In genomic region chr1:231541842-231542241, GRCh38 we compare ENCODE assay signal across 20 cellular contexts. TPM values are rescaled to one million over a fixed set of nuclear protein-coding genes. Genes with fewer than 3 reads are reported as not detected.
DNase-seq lines count a peak whose midpoint lies in the region; ATAC-seq and TF ChIP-seq lines count a peak whose summit lies in the region.
"Had no signal": no experiment of that assay in that cellular context is flagged by ENCODE, and none has a peak within 500 bp of the region (broad histone marks: within the 10 kb centered on the region; RNA-seq: fewer than 3 reads in every experiment).

No MANE protein-coding gene starts in this region.

- no peak for TF ChIP-seq CTCF in BE2C (IDR thresholded peaks at IDR 0.05; ENCODE audit: low read depth, low read length)
- TF ChIP-seq CTCF in cardiac fibroblast (IDR thresholded peaks at IDR 0.05; ENCODE audit: low read depth, low read length) = no peak
- no peak for TF ChIP-seq CTCF in nephron progenitor cell (IDR thresholded peaks at IDR 0.05)

- H3K27ac Mint-ChIP-seq in activated T-cell treated with anti-CD3 and anti-CD28 coated beads, Interleukin-2, amount 50 U/mL, for 72 hours = peak overlapping the region; percentile 10
- peak overlapping the region; percentile 50 for H3K27ac Mint-ChIP-seq in nephron progenitor cell
- no peak overlapping the region for H3K27ac Mint-ChIP-seq in stimulated activated naive B cell treated with anti-CD40 and anti-IgM and Interleukin-4, amounts not matched to agents 10 μg/mL and 1 μg/mL and 100 μg/mL, for 72 hours
- H3K27ac Mint-ChIP-seq: GM23338 had no signal

- H3K4me3 ChIP-seq in BE2C (ENCODE audit: low read depth, low read length) (no peak overlapping the region), cardiac fibroblast (replicated peaks in 1 of 2; ENCODE audit: low read depth in 2 of 2, low read length in 2 of 2) (no peak overlapping the region)
- H3K4me3 ChIP-seq: BLaER1 treated with 17β-estradiol and CSF1 and Interleukin-3, amounts not matched to agents 10 nM and 100 nM; GM23338 had no signal

- H3K9me3 ChIP-seq in BE2C = no peaks in the 10 kb centered on the region

- ATAC-seq in activated T-cell treated with anti-CD3 and anti-CD28 coated beads, Interleukin-2, amount 50 U/mL, for 72 hours (replicated peaks in 1 of 2) = no peak
- no peak for ATAC-seq in stimulated activated naive B cell treated with anti-CD40 and anti-IgM and Interleukin-4, amounts not matched to agents 10 μg/mL and 1 μg/mL and 100 μg/mL, for 72 hours (replicated peaks)
- ATAC-seq in GM18511 (IDR thresholded peaks at IDR 0.05; ENCODE audit: unreplicated experiment) = no peak
- ATAC-seq: GM23338 had no signal

- no peak for DNase-seq in activated T-cell treated with anti-CD3 and anti-CD28 coated beads, Interleukin-2, amount 50 U/mL, for 72 hours
- no peak for DNase-seq in activated T-cell treated with anti-CD3 and anti-CD28 coated beads for 4 hours
- DNase-seq in BE2C = peak; percentile 52
- DNase-seq in cardiac fibroblast (ENCODE audit: low read depth in 2 of 2) = peak; percentile 14 to 62
- DNase-seq in nephron progenitor cell = no peak
- no peak for DNase-seq in stimulated activated naive B cell treated with anti-CD40 and anti-IgM and Interleukin-4, amounts not matched to agents 10 μg/mL and 1 μg/mL and 100 μg/mL, for 72 hours
- DNase-seq in NCI-H1105 (lab: John Stamatoyannopoulos, UW) = no peak
- DNase-seq: CD8-positive, alpha-beta memory T cell; HCEC 1CT; IMR-90; NCI-H1436; NCI-H1930; NCI-H2171 treated with DMSO at 0.1 percent for 48 hours; NCI-H510A; NCI-H82; OCI-M1; SHP77 treated with DMSO at 0.1 percent for 48 hours had no signal

- peaks cover 22% of the 10 kb centered on the region for H3K36me3 ChIP-seq in BE2C

- no peaks in the 10 kb centered on the region for H3K27me3 Mint-ChIP-seq in activated T-cell treated with anti-CD3 and anti-CD28 coated beads, Interleukin-2, amount 50 U/mL, for 72 hours (ENCODE audit: low read depth)
- H3K27me3 Mint-ChIP-seq in nephron progenitor cell (ENCODE audit: low read depth, poor library complexity) = no peaks in the 10 kb centered on the region
- no peaks in the 10 kb centered on the region for H3K27me3 Mint-ChIP-seq in stimulated activated naive B cell treated with anti-CD40 and anti-IgM and Interleukin-4, amounts not matched to agents 10 μg/mL and 1 μg/mL and 100 μg/mL, for 72 hours
- H3K27me3 Mint-ChIP-seq: CD8-positive, alpha-beta memory T cell had no signal

- H3K4me1 Mint-ChIP-seq in activated T-cell treated with anti-CD3 and anti-CD28 coated beads, Interleukin-2, amount 50 U/mL, for 72 hours (ENCODE audit: low read depth) = no peaks in the 10 kb centered on the region
- no peaks in the 10 kb centered on the region for H3K4me1 Mint-ChIP-seq in nephron progenitor cell
- H3K4me1 Mint-ChIP-seq in stimulated activated naive B cell treated with anti-CD40 and anti-IgM and Interleukin-4, amounts not matched to agents 10 μg/mL and 1 μg/mL and 100 μg/mL, for 72 hours = peaks cover 0 to 2% of the 10 kb centered on the region in 2 donors
- H3K4me1 Mint-ChIP-seq: GM23338 had no signal

- H3K36me3 Mint-ChIP-seq in activated T-cell treated with anti-CD3 and anti-CD28 coated beads, Interleukin-2, amount 50 U/mL, for 72 hours (ENCODE audit: insufficient read depth in 2 of 2) = peaks cover 16 to 21% of the 10 kb centered on the region in 2 donors
- peaks cover 82% of the 10 kb centered on the region for H3K36me3 Mint-ChIP-seq in nephron progenitor cell (ENCODE audit: low read depth)
- peaks cover 41 to 51% of the 10 kb centered on the region in 2 donors for H3K36me3 Mint-ChIP-seq in stimulated activated naive B cell treated with anti-CD40 and anti-IgM and Interleukin-4, amounts not matched to agents 10 μg/mL and 1 μg/mL and 100 μg/mL, for 72 hours

- peaks cover 0 to 2% of the 10 kb centered on the region in 2 donors for H3K9me3 Mint-ChIP-seq in activated T-cell treated with anti-CD3 and anti-CD28 coated beads, Interleukin-2, amount 50 U/mL, for 72 hours
- peaks cover 18% of the 10 kb centered on the region for H3K9me3 Mint-ChIP-seq in nephron progenitor cell
- peaks cover 4 to 5% of the 10 kb centered on the region in 2 donors for H3K9me3 Mint-ChIP-seq in stimulated activated naive B cell treated with anti-CD40 and anti-IgM and Interleukin-4, amounts not matched to agents 10 μg/mL and 1 μg/mL and 100 μg/mL, for 72 hours

- no peak overlapping the region for H3K4me3 Mint-ChIP-seq in activated T-cell treated with anti-CD3 and anti-CD28 coated beads, Interleukin-2, amount 50 U/mL, for 72 hours
- no peak overlapping the region for H3K4me3 Mint-ChIP-seq in nephron progenitor cell
- no peak overlapping the region for H3K4me3 Mint-ChIP-seq in stimulated activated naive B cell treated with anti-CD40 and anti-IgM and Interleukin-4, amounts not matched to agents 10 μg/mL and 1 μg/mL and 100 μg/mL, for 72 hours
- H3K4me3 Mint-ChIP-seq: CD8-positive, alpha-beta memory T cell; GM23338 had no signal

- H3K4me1 ChIP-seq in BE2C = no peaks in the 10 kb centered on the region
- H3K4me1 ChIP-seq: BLaER1 treated with 17β-estradiol and CSF1 and Interleukin-3, amounts not matched to agents 10 nM and 100 nM had no signal

- no peaks in the 10 kb centered on the region for H3K27me3 ChIP-seq in BE2C
- H3K27me3 ChIP-seq: BLaER1 treated with 17β-estradiol and CSF1 and Interleukin-3, amounts not matched to agents 10 nM and 100 nM had no signal

RNA-seq across cellular contexts. Expression of gene TSNAX, which starts 13.4 kb away (rescaled TPM):
- total RNA-seq in activated T-cell treated with anti-CD3 and anti-CD28 coated beads, Interleukin-2, amount 50 U/mL, for 72 hours = 10 to 100 TPM; 37.4 to 39.2 TPM
- 46.0 TPM for polyA plus RNA-seq in BE2C (2012; ENCODE audit: insufficient read depth, insufficient read length, low read depth)

Comparison
In these comparisons a context has a peak if more than half of its experiments do, and no peak if none do; other contexts are left out.
1. DNase-seq: peak in BE2C (single experiment) and cardiac fibroblast (2 of 2); none in activated T-cell treated with anti-CD3 and anti-CD28 coated beads, Interleukin-2, amount 50 U/mL, for 72 hours (0 of 2), activated T-cell treated with anti-CD3 and anti-CD28 coated beads for 4 hours (single experiment), nephron progenitor cell (single experiment), stimulated activated naive B cell treated with anti-CD40 and anti-IgM and Interleukin-4, amounts not matched to agents 10 μg/mL and 1 μg/mL and 100 μg/mL, for 72 hours (single experiment) and NCI-H1105 (single experiment).